In the genomic region with DNA sequence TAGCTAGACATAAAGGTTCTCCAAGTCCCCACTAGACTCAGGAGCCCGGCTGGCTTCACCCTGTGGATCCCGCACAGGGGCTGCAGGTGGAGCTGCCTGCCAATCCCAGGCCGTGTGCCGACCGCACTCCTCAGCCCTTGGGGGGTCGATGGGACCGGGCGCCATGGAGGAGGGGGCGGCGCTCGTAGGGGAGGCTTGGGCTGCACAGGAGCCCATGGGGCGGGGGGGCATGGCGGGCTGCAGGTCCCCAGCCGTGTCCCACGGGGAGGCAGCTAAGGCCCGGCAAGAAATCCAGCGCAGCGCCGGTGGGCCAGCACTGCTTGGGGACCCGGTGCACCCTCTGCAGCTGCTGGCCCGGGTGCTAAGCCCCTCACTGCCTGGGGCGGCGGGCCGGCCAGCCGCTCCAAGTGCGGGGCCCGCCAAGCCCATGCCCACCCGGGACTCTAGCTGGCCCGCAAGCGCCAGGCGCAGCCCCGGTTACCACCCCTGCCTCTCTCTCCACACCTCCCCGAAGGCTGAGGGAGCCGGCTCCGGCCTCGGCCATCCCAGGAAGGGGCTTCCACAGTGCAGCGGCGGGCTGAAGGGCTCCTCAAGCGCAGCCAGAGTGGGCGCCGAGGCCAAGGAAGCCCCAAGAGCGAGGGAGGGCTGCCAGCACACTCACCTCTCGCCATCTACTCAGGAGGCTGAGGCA, we compare ENCODE assay signal across 2 cellular contexts.
TF ChIP-seq lines count a peak whose summit lies in the region.

No MANE protein-coding gene starts in this region.

TF ChIP-seq in GM23338, 12 proteins besides CTCF, POLR2A, EP300 and RAD21:
- TF ChIP-seq EZH2phosphoT487 (IDR thresholded peaks at IDR 0.05; ENCODE audit: unreplicated experiment): no peak
- no peak for TF ChIP-seq CREB1 (CRISPR knock-in tag; IDR thresholded peaks at IDR 0.05; ENCODE audit: low read depth)
- no peak for TF ChIP-seq ZNF114 (CRISPR knock-in tag; IDR thresholded peaks at IDR 0.05)

TF ChIP-seq in H1, 55 proteins besides CTCF, POLR2A, EP300 and RAD21:
- TF ChIP-seq SP1 (IDR thresholded peaks at IDR 0.05; ENCODE audit: low read depth, low read length) (no peak), BRCA1 (IDR thresholded peaks at IDR 0.05; ENCODE audit: low read depth, low read length) (no peak), CBX5 (IDR thresholded peaks at IDR 0.05; ENCODE audit: low read depth, low read length) (no peak)
- TF ChIP-seq, protein P1, sequence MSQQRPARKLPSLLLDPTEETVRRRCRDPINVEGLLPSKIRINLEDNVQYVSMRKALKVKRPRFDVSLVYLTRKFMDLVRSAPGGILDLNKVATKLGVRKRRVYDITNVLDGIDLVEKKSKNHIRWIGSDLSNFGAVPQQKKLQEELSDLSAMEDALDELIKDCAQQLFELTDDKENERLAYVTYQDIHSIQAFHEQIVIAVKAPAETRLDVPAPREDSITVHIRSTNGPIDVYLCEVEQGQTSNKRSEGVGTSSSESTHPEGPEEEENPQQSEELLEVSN (IDR thresholded peaks at IDR 0.05): no peak
